8 cellular contexts compared by ENCODE assay signal in the genomic region with DNA sequence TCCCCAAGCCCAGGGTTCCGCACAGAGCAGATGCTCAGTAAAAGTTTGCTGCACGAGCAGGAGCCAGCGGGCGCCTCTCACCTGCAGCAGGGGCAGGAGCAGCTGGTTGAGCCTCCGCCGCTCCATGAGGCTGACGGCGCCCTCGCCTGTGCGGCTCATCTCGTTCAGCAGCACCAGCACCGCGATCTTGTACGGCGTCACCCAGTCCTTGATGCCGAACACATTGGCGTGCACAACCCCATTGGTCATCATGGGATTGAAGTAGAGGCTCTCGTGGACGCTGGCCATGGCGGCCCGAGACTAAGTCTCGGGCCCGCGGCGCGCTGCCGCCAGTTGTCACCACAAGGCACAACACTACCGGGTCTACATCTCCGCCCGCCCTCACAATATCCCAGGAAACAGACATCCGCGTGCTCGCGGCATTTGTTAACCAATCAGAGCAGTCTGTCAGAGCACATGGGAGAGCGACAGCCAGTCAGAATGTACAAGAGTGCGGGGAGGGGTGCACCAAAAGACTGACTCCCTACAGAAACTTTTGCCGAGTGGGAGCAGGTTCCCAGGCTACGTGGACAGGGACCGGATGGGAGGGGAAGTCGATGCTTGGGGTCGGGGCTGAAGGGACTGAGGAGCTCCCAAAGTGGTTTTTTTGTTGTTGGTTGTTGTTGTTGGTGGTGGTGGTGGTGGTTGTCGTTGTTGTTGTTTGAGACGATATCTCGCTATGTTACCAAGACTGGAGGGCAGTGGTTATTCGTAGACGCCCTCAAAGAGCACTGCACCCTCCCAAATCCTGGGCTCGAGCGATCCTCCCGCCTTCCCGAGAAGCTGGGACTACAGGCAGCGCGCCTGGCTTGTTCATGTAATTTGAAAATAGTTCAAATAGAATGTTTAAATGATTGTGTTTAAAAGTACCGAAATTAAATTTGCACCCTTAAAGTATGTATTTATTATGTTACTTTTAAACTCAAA. TPM values are rescaled to one million over a fixed set of nuclear protein-coding genes. Genes with fewer than 3 reads are reported as not detected.
A peak's percentile ranks its signal among the peaks of the same experiment; 100 is the strongest.
DNase-seq lines count a peak whose midpoint lies in the region; ATAC-seq and TF ChIP-seq lines count a peak whose summit lies in the region.

A gene with protein sequence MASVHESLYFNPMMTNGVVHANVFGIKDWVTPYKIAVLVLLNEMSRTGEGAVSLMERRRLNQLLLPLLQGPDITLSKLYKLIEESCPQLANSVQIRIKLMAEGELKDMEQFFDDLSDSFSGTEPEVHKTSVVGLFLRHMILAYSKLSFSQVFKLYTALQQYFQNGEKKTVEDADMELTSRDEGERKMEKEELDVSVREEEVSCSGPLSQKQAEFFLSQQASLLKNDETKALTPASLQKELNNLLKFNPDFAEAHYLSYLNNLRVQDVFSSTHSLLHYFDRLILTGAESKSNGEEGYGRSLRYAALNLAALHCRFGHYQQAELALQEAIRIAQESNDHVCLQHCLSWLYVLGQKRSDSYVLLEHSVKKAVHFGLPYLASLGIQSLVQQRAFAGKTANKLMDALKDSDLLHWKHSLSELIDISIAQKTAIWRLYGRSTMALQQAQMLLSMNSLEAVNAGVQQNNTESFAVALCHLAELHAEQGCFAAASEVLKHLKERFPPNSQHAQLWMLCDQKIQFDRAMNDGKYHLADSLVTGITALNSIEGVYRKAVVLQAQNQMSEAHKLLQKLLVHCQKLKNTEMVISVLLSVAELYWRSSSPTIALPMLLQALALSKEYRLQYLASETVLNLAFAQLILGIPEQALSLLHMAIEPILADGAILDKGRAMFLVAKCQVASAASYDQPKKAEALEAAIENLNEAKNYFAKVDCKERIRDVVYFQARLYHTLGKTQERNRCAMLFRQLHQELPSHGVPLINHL (minus strand): TSS at position 359 of the 966 bp plus-strand sequence. CDS start 71 bp downstream, at position 288.

- peak; percentile 94 for DNase-seq in NCI-H1436 (lab: John Stamatoyannopoulos, UW)
- peak; percentile 84 for DNase-seq in T follicular helper cell (ENCODE audit: low read depth)
- peak; percentile 99 for DNase-seq in adipocyte (ENCODE audit: low read depth)
- DNase-seq in cardiac muscle cell (ENCODE audit: low read depth in 1 of 2, low spot score in 1 of 2): peak; percentile 97 to 99
- peak; percentile 90 to 96 for DNase-seq in tibial nerve (ENCODE audit: low spot score in 2 of 2)

- peak within 1 kb of the TSS; percentile 82 for H3K4me3 ChIP-seq in GM12875 (ENCODE audit: low read depth, low read length)
- H3K4me3 ChIP-seq in adipocyte (ENCODE audit: low read length): peak within 1 kb of the TSS; percentile 95
- H3K4me3 ChIP-seq in cardiac muscle cell: peak within 1 kb of the TSS; percentile 79
- peak within 1 kb of the TSS; percentile 95 for H3K4me3 ChIP-seq in parathyroid adenoma (ENCODE audit: low read depth, low read length)
- H3K4me3 ChIP-seq in tibial nerve: peak within 1 kb of the TSS; percentile 79 to 88 (median 86)

- WGBS in tibial nerve, 2 donors: 1% methylated on average over 50 to 51 of the region's 53 CpGs

- H3K36me3 ChIP-seq in adipocyte (ENCODE audit: control insufficient read depth, insufficient read depth, low read length, severe bottlenecking) (peaks cover 3% of the 10 kb centered on the region), cardiac muscle cell (no peaks in the 10 kb centered on the region), parathyroid adenoma (ENCODE audit: control insufficient read depth, insufficient read depth, low read length) (no peaks in the 10 kb centered on the region), tibial nerve (no peaks in the 10 kb centered on the region)

- peak within 1 kb of the TSS; percentile 66 for H3K4me2 ChIP-seq in parathyroid adenoma (ENCODE audit: low read length)

- peak; percentile 99 for ATAC-seq in HG02798 (IDR thresholded peaks at IDR 0.05; ENCODE audit: poor library complexity, unreplicated experiment)

- peak; percentile 48 to 89 for TF ChIP-seq EP300 in tibial nerve (IDR thresholded peaks at IDR 0.05)

- H3K79me2 ChIP-seq in parathyroid adenoma: peaks cover 11% of the 10 kb centered on the region

- H3K9me3 ChIP-seq in adipocyte (ENCODE audit: control insufficient read depth, low read length): no peaks in the 10 kb centered on the region
- H3K9me3 ChIP-seq in cardiac muscle cell (ENCODE audit: low read depth): no peaks in the 10 kb centered on the region
- H3K9me3 ChIP-seq in parathyroid adenoma (ENCODE audit: control insufficient read depth, low read length): no peaks in the 10 kb centered on the region
- no peaks in the 10 kb centered on the region for H3K9me3 ChIP-seq in tibial nerve

- peak within 1 kb of the TSS; percentile 99 for H2AFZ ChIP-seq in parathyroid adenoma

- peak; percentile 70 to 73 for TF ChIP-seq POLR2A in tibial nerve (IDR thresholded peaks at IDR 0.05)

- 0 out of 2 replicates have a peak, but pooled peaks have one; percentile 14 for TF ChIP-seq CTCF in GM12875 (IDR thresholded peaks at IDR 0.05; ENCODE audit: borderline replicate concordance, insufficient read depth, low read depth, low read length)
- TF ChIP-seq CTCF in cardiac muscle cell (IDR thresholded peaks at IDR 0.05; ENCODE audit: low read depth, low read length): no peak
- TF ChIP-seq CTCF in parathyroid adenoma (IDR thresholded peaks at IDR 0.05): no peak
- peak in 2 of 5 experiments; percentile 26 to 63 for TF ChIP-seq CTCF in tibial nerve (IDR thresholded peaks at IDR 0.05)

- peaks cover 13% of the 10 kb centered on the region for H3K4me1 ChIP-seq in adipocyte (ENCODE audit: control insufficient read depth, insufficient read depth, low read length)
- no peaks in the 10 kb centered on the region for H3K4me1 ChIP-seq in cardiac muscle cell (ENCODE audit: low read depth)
- peaks cover 8% of the 10 kb centered on the region for H3K4me1 ChIP-seq in parathyroid adenoma
- peaks cover 0 to 35% (median 4%) of the 10 kb centered on the region in 4 donors for H3K4me1 ChIP-seq in tibial nerve

- H3K27ac ChIP-seq in cardiac muscle cell (peak within 1 kb of the TSS; percentile 82), parathyroid adenoma (peak within 1 kb of the TSS; percentile 88), tibial nerve (peak within 1 kb of the TSS; percentile 54 to 88 (median 81))

- H3K27me3 ChIP-seq in adipocyte (replicated peaks; ENCODE audit: control insufficient read depth, insufficient read depth, low read length) (no peaks in the 10 kb centered on the region), cardiac muscle cell (no peaks in the 10 kb centered on the region), parathyroid adenoma (ENCODE audit: control insufficient read depth, insufficient read depth, low read length) (no peaks in the 10 kb centered on the region), tibial nerve (no peaks in the 10 kb centered on the region)

- H3K9ac ChIP-seq in adipocyte (ENCODE audit: low read length) (peak within 1 kb of the TSS; percentile 95), parathyroid adenoma (peak within 1 kb of the TSS; percentile 82)

RNA-seq across cellular contexts. Expression of the gene that starts here (rescaled TPM):
- 85.2 and 109 TPM in 2 replicates for total RNA-seq in cardiac muscle cell
- 123 and 155 TPM in 2 replicates for polyA plus RNA-seq in cardiac muscle cell
- total RNA-seq in tibial nerve: 100 to 1,000 TPM; 103 to 170 (median 139) TPM

Comparison
In these comparisons a context has a peak if more than half of its experiments do, and no peak if none do; other contexts are left out.
1. Peak in every context shown above with its lines: DNase-seq, ATAC-seq, H3K4me3 ChIP-seq and H3K27ac ChIP-seq.